In the genomic region with DNA sequence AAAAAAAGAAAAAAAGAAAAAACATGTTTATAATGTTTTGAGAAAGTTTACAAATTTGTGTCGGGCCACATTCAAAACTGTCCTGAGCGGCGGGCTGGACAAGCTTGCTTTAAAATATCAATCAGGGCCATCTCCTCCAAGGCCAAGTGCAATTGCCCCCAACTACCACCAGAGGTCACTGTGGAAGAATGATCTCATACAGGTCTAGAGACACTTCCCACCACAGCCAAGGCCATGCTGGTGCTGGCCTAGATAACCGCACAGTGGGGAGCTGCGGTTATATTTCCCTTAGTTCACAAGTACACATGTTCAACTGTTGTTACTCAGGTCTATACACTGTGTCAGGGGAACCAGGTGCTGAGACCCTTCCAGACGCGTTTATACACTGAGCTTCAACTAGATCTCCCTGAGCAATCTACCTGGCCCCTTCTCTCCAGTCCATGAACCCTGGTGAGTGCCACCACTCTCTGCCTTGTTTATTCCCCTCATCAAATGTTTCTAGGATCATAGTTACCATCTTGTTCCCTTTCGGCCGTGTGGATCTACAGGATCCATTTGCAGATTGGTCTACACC, we compare ENCODE assay signal across 8 cellular contexts.
DNase-seq lines count a peak whose midpoint lies in the region; ATAC-seq and TF ChIP-seq lines count a peak whose summit lies in the region.

No MANE protein-coding gene starts in this region.

- H3K4me3 Mint-ChIP-seq in activated CD8-positive, alpha-beta T cell treated with anti-CD3 and anti-CD28 coated beads for 36 hours, result no peak overlapping the region
- H3K4me3 Mint-ChIP-seq in naive thymus-derived CD8-positive, alpha-beta T cell, result no peak overlapping the region

- 67% methylated on average over 9 of the region's 9 CpGs for WGBS in suprapubic skin

- no peak overlapping the region for H3K27ac ChIP-seq in suprapubic skin

- no peaks in the 10 kb centered on the region for H3K27me3 Mint-ChIP-seq in activated CD8-positive, alpha-beta T cell treated with anti-CD3 and anti-CD28 coated beads for 36 hours
- peaks cover 3 to 26% (median 6%) of the 10 kb centered on the region in 5 donors for H3K27me3 Mint-ChIP-seq in naive thymus-derived CD8-positive, alpha-beta T cell

- intact Hi-C loops in activated CD8-positive, alpha-beta T cell treated with anti-CD3 and anti-CD28 coated beads for 36 hours (cut with micrococcal nuclease), result no loop called here

- H3K27me3 ChIP-seq in suprapubic skin, result peaks cover 4% of the 10 kb centered on the region

- peaks cover 1% of the 10 kb centered on the region for H3K4me1 Mint-ChIP-seq in activated CD8-positive, alpha-beta T cell treated with anti-CD3 and anti-CD28 coated beads for 36 hours (ENCODE audit: low read depth)
- H3K4me1 Mint-ChIP-seq in naive thymus-derived CD8-positive, alpha-beta T cell, result peaks cover 0 to 6% (median under 1%) of the 10 kb centered on the region in 4 donors

- no peak for TF ChIP-seq EP300 in suprapubic skin (IDR thresholded peaks at IDR 0.05)

- no peak for TF ChIP-seq POLR2A in suprapubic skin (IDR thresholded peaks at IDR 0.05)

- H3K4me1 ChIP-seq in suprapubic skin, result peaks cover 3% of the 10 kb centered on the region

- peak; percentile 83 for ATAC-seq in activated CD8-positive, alpha-beta T cell treated with anti-CD3 and anti-CD28 coated beads for 36 hours
- peak; percentile 58 to 61 for ATAC-seq in naive thymus-derived CD8-positive, alpha-beta T cell
- no peak for ATAC-seq in HG03196 (IDR thresholded peaks at IDR 0.05; ENCODE audit: unreplicated experiment)

- no peak overlapping the region for H3K4me3 ChIP-seq in epithelial cell of esophagus (ENCODE audit: low read length)
- no peak overlapping the region for H3K4me3 ChIP-seq in suprapubic skin

- TF ChIP-seq CTCF in GM12874 (IDR thresholded peaks at IDR 0.05; ENCODE audit: insufficient read depth, low read depth, low read length), result peak; percentile 81
- peak; percentile 88 for TF ChIP-seq CTCF in activated CD8-positive, alpha-beta T cell treated with anti-CD3 and anti-CD28 coated beads for 36 hours (IDR thresholded peaks at IDR 0.05)
- TF ChIP-seq CTCF in epithelial cell of esophagus (IDR thresholded peaks at IDR 0.05; ENCODE audit: insufficient read depth, low read depth, low read length, missing control alignments), result peak; percentile 79
- peak; percentile 57 to 90 for TF ChIP-seq CTCF in suprapubic skin (IDR thresholded peaks at IDR 0.05)

- no peaks in the 10 kb centered on the region for H3K36me3 Mint-ChIP-seq in activated CD8-positive, alpha-beta T cell treated with anti-CD3 and anti-CD28 coated beads for 36 hours (ENCODE audit: low read depth)
- H3K36me3 Mint-ChIP-seq in naive thymus-derived CD8-positive, alpha-beta T cell, result no peaks in the 10 kb centered on the region

- H3K27ac Mint-ChIP-seq in activated CD8-positive, alpha-beta T cell treated with anti-CD3 and anti-CD28 coated beads for 36 hours, result no peak overlapping the region
- H3K27ac Mint-ChIP-seq in naive thymus-derived CD8-positive, alpha-beta T cell, result no peak overlapping the region

- H3K9me3 ChIP-seq in suprapubic skin, result no peaks in the 10 kb centered on the region

- CTCF ChIA-PET in activated CD8-positive, alpha-beta T cell treated with anti-CD3 and anti-CD28 coated beads for 36 hours (lab: Charles Lee), result interaction anchor here (0.6 to 6.0 kb wide), 29 partner anchors 10 to 206 kb away, joined by 3 to 40 read pairs (median 4); partner anchors contain the start of gene CCL1

- POLR2A ChIA-PET in activated CD8-positive, alpha-beta T cell treated with anti-CD3 and anti-CD28 coated beads for 36 hours (lab: Charles Lee), result no interaction called here
- POLR2A ChIA-PET in naive thymus-derived CD8-positive, alpha-beta T cell (lab: Charles Lee), result no interaction called here

- DNase-seq in A172 (ENCODE audit: low spot score) (peak; percentile 64), NCI-H2227 (lab: John Stamatoyannopoulos, UW; ENCODE audit: unreplicated experiment) (peak; percentile 73), epithelial cell of esophagus (ENCODE audit: low read depth) (peak; percentile 49), suprapubic skin (ENCODE audit: low spot score in 2 of 2) (no peak)
- DNase-seq in activated CD8-positive, alpha-beta T cell treated with anti-CD3 and anti-CD28 coated beads for 36 hours, result peak; percentile 77
- DNase-seq in naive thymus-derived CD8-positive, alpha-beta T cell, result peak in 9 of 10 donors; percentile 10 to 70 (median 30)

- H3K36me3 ChIP-seq in suprapubic skin, result no peaks in the 10 kb centered on the region

- no peaks in the 10 kb centered on the region for H3K9me3 Mint-ChIP-seq in activated CD8-positive, alpha-beta T cell treated with anti-CD3 and anti-CD28 coated beads for 36 hours
- peaks cover 0 to 3% (median 0%) of the 10 kb centered on the region in 9 donors for H3K9me3 Mint-ChIP-seq in naive thymus-derived CD8-positive, alpha-beta T cell

Comparison
In these comparisons a context has a peak if more than half of its experiments do, and no peak if none do; other contexts are left out.
1. DNase-seq: peak in A172 (single experiment), NCI-H2227 (single experiment), activated CD8-positive, alpha-beta T cell treated with anti-CD3 and anti-CD28 coated beads for 36 hours (single experiment), epithelial cell of esophagus (single experiment) and naive thymus-derived CD8-positive, alpha-beta T cell (9 of 10); none in suprapubic skin (0 of 2).
2. Peak in every context shown above with its lines, with median percentiles within 50 percentile points of each other: CTCF ChIP-seq.